11 cellular contexts compared by ENCODE assay signal in the genomic region with DNA sequence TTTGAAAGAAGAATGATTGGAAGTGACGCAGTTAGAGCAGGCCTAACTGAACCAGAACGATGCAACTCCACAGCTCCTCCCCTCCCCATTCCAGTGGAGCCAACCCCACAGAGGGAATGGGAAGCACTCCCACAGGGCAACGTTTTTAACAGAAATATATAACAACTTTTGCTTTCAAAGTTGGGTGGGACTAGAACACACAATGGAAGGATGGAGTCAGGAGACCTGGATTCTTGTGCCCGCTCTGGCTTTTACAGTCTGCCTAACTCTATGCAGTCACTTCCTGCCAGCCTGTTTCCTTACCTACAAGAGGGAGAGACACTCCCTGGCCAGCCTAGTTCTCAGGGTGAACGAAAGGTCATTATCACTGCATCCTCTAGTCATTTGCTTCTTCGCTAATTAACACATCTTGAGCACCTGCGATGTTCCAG.
DNase-seq lines count a peak whose midpoint lies in the region; ATAC-seq and TF ChIP-seq lines count a peak whose summit lies in the region.
"Had no signal": no experiment of that assay in that cellular context is flagged by ENCODE, and none has a peak within 500 bp of the region (broad histone marks: within the 10 kb centered on the region; RNA-seq: fewer than 3 reads in every experiment).

No MANE protein-coding gene starts in this region.

- H3K4ac ChIP-seq in mesenchymal stem cell (ENCODE audit: low read depth in 1 of 2, low read length in 2 of 2): peak overlapping the region in 1 of 2 experiments; percentile 2

- 62% methylated on average over 6 of the region's 7 CpGs for WGBS in mesenchymal stem cell

- H3K4me1 ChIP-seq in mesenchymal stem cell (ENCODE audit: control insufficient read depth, insufficient read depth, low read depth, low read length) (peaks cover 35% of the 10 kb centered on the region), tibial artery (peaks cover 2 to 100% (median 96%) of the 10 kb centered on the region in 4 donors)

- H3K27ac Mint-ChIP-seq in IgD-negative memory B cell: peak overlapping the region in 2 of 3 donors; percentile 16 to 35
- no peak overlapping the region for H3K27ac Mint-ChIP-seq in activated CD8-positive, alpha-beta memory T cell treated with anti-CD3 and anti-CD28 coated beads, Interleukin-2, amount 10 ng/mL, durations not matched to agents 7 days and 5 days
- H3K27ac Mint-ChIP-seq: activated naive CD4-positive, alpha-beta T cell treated with anti-CD3 and anti-CD28 coated beads, Interleukin-2, amount 50 U/mL, for 24 hours had no signal

- H2AFZ ChIP-seq in mesenchymal stem cell (ENCODE audit: low read depth, low read length): no peak overlapping the region

- ATAC-seq in GM18498 (IDR thresholded peaks at IDR 0.05; ENCODE audit: unreplicated experiment) (no peak), GM21381 (IDR thresholded peaks at IDR 0.05; ENCODE audit: unreplicated experiment) (no peak)
- ATAC-seq in activated CD8-positive, alpha-beta memory T cell treated with anti-CD3 and anti-CD28 coated beads, Interleukin-2, amount 10 ng/mL, durations not matched to agents 7 days and 5 days: no peak

- no peak overlapping the region for H3K4me2 ChIP-seq in mesenchymal stem cell (ENCODE audit: low read length, poor library complexity, severe bottlenecking)

- peak overlapping the region; percentile 37 for H3K9ac ChIP-seq in mesenchymal stem cell (ENCODE audit: low read length)

- H2AK5ac ChIP-seq in mesenchymal stem cell (ENCODE audit: low read length, severe bottlenecking): peak overlapping the region; percentile 3

- H3K18ac ChIP-seq in mesenchymal stem cell (ENCODE audit: low read depth in 1 of 2, low read length in 2 of 2): peak overlapping the region; percentile 63 to 75

- H3K9me3 ChIP-seq in mesenchymal stem cell (ENCODE audit: control insufficient read depth, low read length) (no peaks in the 10 kb centered on the region), tibial artery (no peaks in the 10 kb centered on the region)

- H3K4me3 ChIP-seq in coronary artery (peak overlapping the region; percentile 31), mesenchymal stem cell (ENCODE audit: insufficient read depth in 1 of 2, low read depth in 1 of 2, low read length in 2 of 2) (peak overlapping the region in 1 of 2 experiments; percentile 1), tibial artery (no peak overlapping the region)

- peak overlapping the region; percentile 66 for H4K8ac ChIP-seq in mesenchymal stem cell (ENCODE audit: low read length)

- H3K27ac ChIP-seq in coronary artery: peak overlapping the region; percentile 96 to 99
- H3K27ac ChIP-seq in mesenchymal stem cell (ENCODE audit: low read length, poor library complexity, severe bottlenecking): peak overlapping the region; percentile 75
- peak overlapping the region; percentile 95 to 96 for H3K27ac ChIP-seq in tibial artery

- H2BK5ac ChIP-seq in mesenchymal stem cell (ENCODE audit: low read depth, low read length, poor library complexity, severe bottlenecking): no peak overlapping the region

- CTCF ChIA-PET in activated CD8-positive, alpha-beta memory T cell treated with anti-CD3 and anti-CD28 coated beads, Interleukin-2, amount 10 ng/mL, durations not matched to agents 7 days and 5 days (lab: Charles Lee): no interaction called here

- H3K14ac ChIP-seq in mesenchymal stem cell (ENCODE audit: low read length in 2 of 2): no peak overlapping the region

- H3K4me1 Mint-ChIP-seq in IgD-negative memory B cell: peaks cover 24 to 45% (median 34%) of the 10 kb centered on the region in 3 donors
- peaks cover 24% of the 10 kb centered on the region for H3K4me1 Mint-ChIP-seq in activated CD8-positive, alpha-beta memory T cell treated with anti-CD3 and anti-CD28 coated beads, Interleukin-2, amount 10 ng/mL, durations not matched to agents 7 days and 5 days

- no peaks in the 10 kb centered on the region for H3K9me3 Mint-ChIP-seq in IgD-negative memory B cell
- H3K9me3 Mint-ChIP-seq in activated CD8-positive, alpha-beta memory T cell treated with anti-CD3 and anti-CD28 coated beads, Interleukin-2, amount 10 ng/mL, durations not matched to agents 7 days and 5 days (ENCODE audit: low read depth): no peaks in the 10 kb centered on the region
- H3K9me3 Mint-ChIP-seq: activated naive CD4-positive, alpha-beta T cell treated with anti-CD3 and anti-CD28 coated beads, Interleukin-2, amount 50 U/mL, for 24 hours had no signal

- H3K23ac ChIP-seq in mesenchymal stem cell (ENCODE audit: low read length in 2 of 2): no peak overlapping the region

- no peaks in the 10 kb centered on the region for H3K27me3 ChIP-seq in mesenchymal stem cell (ENCODE audit: control insufficient read depth in 1 of 2, insufficient read depth in 1 of 2, low read length in 2 of 2)
- H3K27me3 ChIP-seq in tibial artery: no peaks in the 10 kb centered on the region

- H2BK120ac ChIP-seq in mesenchymal stem cell (ENCODE audit: low read depth, low read length): no peak overlapping the region

- peak overlapping the region; percentile 3 to 60 for H2BK12ac ChIP-seq in mesenchymal stem cell (ENCODE audit: low read length in 2 of 2)

- intact Hi-C loops in tibial artery (cut with DNase I; ENCODE audit: low total_unique reads): no loop called here

- H4K91ac ChIP-seq in mesenchymal stem cell (ENCODE audit: low read length): peak overlapping the region; percentile 37

- DNase-seq in coronary artery (ENCODE audit: low spot score) (no peak), mesenchymal stem cell (no peak), tibial artery (no peak), EL (no peak)
- no peak for DNase-seq in activated CD8-positive, alpha-beta memory T cell treated with anti-CD3 and anti-CD28 coated beads, Interleukin-2, amount 10 ng/mL, durations not matched to agents 7 days and 5 days
- DNase-seq: NCI-H510A; stimulated activated CD4-positive, alpha-beta T cell treated with anti-CD3 and anti-CD28 coated beads, Interleukin-12 subunit alpha, Interleukin-12 subunit beta, amount 100 ng/mL, for 4 hours had no signal

- peaks cover 0 to 5% of the 10 kb centered on the region in 2 experiments for H3K36me3 ChIP-seq in mesenchymal stem cell (ENCODE audit: control insufficient read depth in 1 of 2, insufficient read depth in 2 of 2, low read depth in 1 of 2, low read length in 2 of 2)
- H3K36me3 ChIP-seq in tibial artery: no peaks in the 10 kb centered on the region

- peaks cover 7% of the 10 kb centered on the region for H3K36me3 Mint-ChIP-seq in IgD-negative memory B cell
- peaks cover 2% of the 10 kb centered on the region for H3K36me3 Mint-ChIP-seq in activated CD8-positive, alpha-beta memory T cell treated with anti-CD3 and anti-CD28 coated beads, Interleukin-2, amount 10 ng/mL, durations not matched to agents 7 days and 5 days

- H2BK15ac ChIP-seq in mesenchymal stem cell (ENCODE audit: low read depth, poor library complexity, severe bottlenecking): no peak overlapping the region

- H3K27me3 Mint-ChIP-seq in IgD-negative memory B cell: peaks cover 3% of the 10 kb centered on the region
- H3K27me3 Mint-ChIP-seq in activated CD8-positive, alpha-beta memory T cell treated with anti-CD3 and anti-CD28 coated beads, Interleukin-2, amount 10 ng/mL, durations not matched to agents 7 days and 5 days: no peaks in the 10 kb centered on the region
- H3K27me3 Mint-ChIP-seq: activated naive CD4-positive, alpha-beta T cell treated with anti-CD3 and anti-CD28 coated beads, Interleukin-2, amount 50 U/mL, for 24 hours had no signal

- TF ChIP-seq CTCF in coronary artery (IDR thresholded peaks at IDR 0.05) (no peak), tibial artery (IDR thresholded peaks at IDR 0.05) (no peak)

- H3K79me1 ChIP-seq in mesenchymal stem cell (replicated peaks; ENCODE audit: low read length, poor library complexity, severe bottlenecking): peaks cover 28% of the 10 kb centered on the region

- H3K4me3 Mint-ChIP-seq in IgD-negative memory B cell: no peak overlapping the region
- H3K4me3 Mint-ChIP-seq in activated CD8-positive, alpha-beta memory T cell treated with anti-CD3 and anti-CD28 coated beads, Interleukin-2, amount 10 ng/mL, durations not matched to agents 7 days and 5 days: no peak overlapping the region
- H3K4me3 Mint-ChIP-seq: activated naive CD4-positive, alpha-beta T cell treated with anti-CD3 and anti-CD28 coated beads, Interleukin-2, amount 50 U/mL, for 24 hours had no signal
